8 cellular contexts compared by ENCODE assay signal in the genomic region with DNA sequence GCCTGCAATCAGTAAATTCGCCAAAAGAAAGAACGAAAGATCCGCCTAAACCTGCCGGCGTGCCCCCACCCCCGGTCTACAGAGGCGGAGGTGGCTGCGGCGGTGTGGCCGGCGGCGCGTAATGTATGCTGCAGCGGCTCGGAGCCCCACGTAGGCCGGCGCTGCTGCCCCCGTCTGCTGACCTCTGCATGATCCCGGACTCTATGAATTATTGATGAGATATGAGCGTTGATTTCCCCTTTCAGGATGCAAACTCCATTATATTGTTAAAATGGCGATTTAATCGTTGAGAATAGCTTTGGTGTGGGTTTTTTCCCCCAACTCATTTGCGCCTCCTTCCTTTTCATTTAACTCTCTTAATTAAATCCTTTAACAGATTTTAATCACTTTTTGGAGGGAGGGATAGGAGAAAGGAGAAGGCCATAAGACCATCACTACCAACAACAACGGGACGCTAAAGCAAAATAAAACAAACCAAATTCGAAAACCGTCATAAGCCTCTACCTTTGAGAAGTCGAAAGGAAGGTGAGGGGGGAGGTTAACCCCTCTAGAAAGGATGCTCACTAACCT. TPM values are rescaled to one million over a fixed set of nuclear protein-coding genes. Genes with fewer than 3 reads are reported as not detected.
A peak's percentile ranks its signal among the peaks of the same experiment; 100 is the strongest.
DNase-seq lines count a peak whose midpoint lies in the region; ATAC-seq and TF ChIP-seq lines count a peak whose summit lies in the region.

No MANE protein-coding gene starts in this region.

- H3K4me3 ChIP-seq in CD8-positive, alpha-beta T cell (ENCODE audit: low read depth, low read length), result peak overlapping the region; percentile 81
- H3K4me3 ChIP-seq in Karpas-422 (ENCODE audit: low read length), result peak overlapping the region; percentile 68; the same call in 1 of the 2 replicates

- no peaks in the 10 kb centered on the region for H3K9me3 ChIP-seq in CD8-positive, alpha-beta T cell (ENCODE audit: low read length)
- H3K9me3 ChIP-seq in Karpas-422 (ENCODE audit: low read length), result no peaks in the 10 kb centered on the region

- H3K79me2 ChIP-seq in Karpas-422 (ENCODE audit: low read length), result no peaks in the 10 kb centered on the region

- POLR2A ChIA-PET in CD8-positive, alpha-beta T cell (lab: Charles Lee), result interaction anchor here (1.2 kb wide), 1 partner anchor 129 kb away, joined by 3 read pairs; no protein-coding TSS in a partner anchor
- POLR2A ChIA-PET in MCF 10A (lab: Yijun Ruan, JAX), result interaction anchor here (0.6 kb wide), 1 partner anchor 278 kb away, joined by 3 read pairs; no protein-coding TSS in a partner anchor

- peak in 2 of 7 experiments; percentile 29 to 44 for DNase-seq in CD8-positive, alpha-beta T cell
- no peak for DNase-seq in Karpas-422
- DNase-seq in MCF 10A (ENCODE audit: unreplicated experiment), result no peak
- DNase-seq in neural crest cell (ENCODE audit: low read depth, low spot score), result no peak
- no peak for DNase-seq in NOMO-1 (lab: John Stamatoyannopoulos, UW; ENCODE audit: unreplicated experiment in 2 of 2)
- DNase-seq in ecto neural progenitor cell (ENCODE audit: low spot score), result no peak
- no peak for DNase-seq in chondrocyte (ENCODE audit: low spot score)
- DNase-seq in amniotic stem cell (lab: John Stamatoyannopoulos, UW), result no peak

- no peaks in the 10 kb centered on the region for H3K36me3 ChIP-seq in CD8-positive, alpha-beta T cell (ENCODE audit: insufficient read depth, low read length)
- no peaks in the 10 kb centered on the region for H3K36me3 ChIP-seq in Karpas-422 (ENCODE audit: insufficient read depth, low read length)

- intact Hi-C loops in CD8-positive, alpha-beta T cell (cut with DNase I, micrococcal nuclease), result no loop called here
- intact Hi-C loops in MCF 10A (cut with micrococcal nuclease), result no loop called here

- ATAC-seq in CD8-positive, alpha-beta T cell, result peak; percentile 22

- peaks cover 2% of the 10 kb centered on the region for H3K36me3 Mint-ChIP-seq in CD8-positive, alpha-beta T cell
- H3K36me3 Mint-ChIP-seq in MCF 10A (ENCODE audit: insufficient read depth, unreplicated experiment) (no peaks in the 10 kb centered on the region), neural crest cell (ENCODE audit: low read depth) (peaks cover 9% of the 10 kb centered on the region), chondrocyte (ENCODE audit: low read depth) (no peaks in the 10 kb centered on the region)

- H3K9me2 ChIP-seq in Karpas-422 (replicated peaks; ENCODE audit: insufficient read depth, low read length), result no peaks in the 10 kb centered on the region

- H3K4me1 Mint-ChIP-seq in CD8-positive, alpha-beta T cell (ENCODE audit: low read depth), result peaks cover 30% of the 10 kb centered on the region
- peaks cover 14% of the 10 kb centered on the region for H3K4me1 Mint-ChIP-seq in MCF 10A (ENCODE audit: insufficient read depth, unreplicated experiment)
- peaks cover 22% of the 10 kb centered on the region for H3K4me1 Mint-ChIP-seq in neural crest cell
- H3K4me1 Mint-ChIP-seq in chondrocyte (ENCODE audit: low read depth), result peaks cover 17% of the 10 kb centered on the region

- TF ChIP-seq CTCF in CD8-positive, alpha-beta T cell (IDR thresholded peaks at IDR 0.05), result no peak
- TF ChIP-seq CTCF in MCF 10A (IDR thresholded peaks at IDR 0.05; ENCODE audit: unreplicated experiment), result no peak
- TF ChIP-seq CTCF in neural crest cell (conservative IDR thresholded peaks at IDR 0.05), result no peak
- no peak for TF ChIP-seq CTCF in chondrocyte (IDR thresholded peaks at IDR 0.05)

- H4K20me1 ChIP-seq in Karpas-422 (ENCODE audit: insufficient read depth, low read depth, low read length), result no peaks in the 10 kb centered on the region

- peak overlapping the region; percentile 96 for H3K4me3 Mint-ChIP-seq in CD8-positive, alpha-beta T cell
- H3K4me3 Mint-ChIP-seq in MCF 10A (ENCODE audit: unreplicated experiment) (peak overlapping the region; percentile 89), neural crest cell (peak overlapping the region; percentile 92), chondrocyte (ENCODE audit: unreplicated experiment) (no peak overlapping the region)

- H3K27me3 Mint-ChIP-seq in CD8-positive, alpha-beta T cell (ENCODE audit: low read depth), result peaks cover 83% of the 10 kb centered on the region
- H3K27me3 Mint-ChIP-seq in MCF 10A (ENCODE audit: insufficient read depth, unreplicated experiment) (peaks cover 28% of the 10 kb centered on the region), neural crest cell (ENCODE audit: low read depth) (peaks cover 100% of the 10 kb centered on the region), chondrocyte (ENCODE audit: low read depth) (peaks cover 93% of the 10 kb centered on the region)

- H3K27ac Mint-ChIP-seq in CD8-positive, alpha-beta T cell, result peak overlapping the region; percentile 2
- no peak overlapping the region for H3K27ac Mint-ChIP-seq in MCF 10A (ENCODE audit: low read depth, unreplicated experiment)
- H3K27ac Mint-ChIP-seq in neural crest cell (ENCODE audit: unreplicated experiment), result no peak overlapping the region
- no peak overlapping the region for H3K27ac Mint-ChIP-seq in chondrocyte (ENCODE audit: unreplicated experiment)

- no TSS peak for BruUV-seq in MCF 10A (replicated peaks; lab: Mats Ljungman, UMichigan)

- CTCF ChIA-PET in CD8-positive, alpha-beta T cell (lab: Charles Lee), result interaction anchor here (1.2 to 3.2 kb wide), 5 partner anchors 9 to 287 kb away, joined by 4 to 19 read pairs (median 12); partner anchors contain the start of gene HOXB4
- CTCF ChIA-PET in MCF 10A (lab: Yijun Ruan, JAX), result interaction anchor here (0.5 to 1.2 kb wide), 4 partner anchors 247 to 425 kb away, joined by 3 to 4 read pairs (median 3); no protein-coding TSS in a partner anchor

- H3K9me3 Mint-ChIP-seq in CD8-positive, alpha-beta T cell, result no peaks in the 10 kb centered on the region
- H3K9me3 Mint-ChIP-seq in MCF 10A (ENCODE audit: unreplicated experiment), result no peaks in the 10 kb centered on the region
- H3K9me3 Mint-ChIP-seq in neural crest cell, result no peaks in the 10 kb centered on the region
- no peaks in the 10 kb centered on the region for H3K9me3 Mint-ChIP-seq in chondrocyte (ENCODE audit: low read depth)

- peak overlapping the region; percentile 80 for H3K4me2 ChIP-seq in Karpas-422 (ENCODE audit: low read depth, low read length, poor library complexity, severe bottlenecking)

- H3K27ac ChIP-seq in CD8-positive, alpha-beta T cell (ENCODE audit: low read depth, low read length), result no peak overlapping the region
- H3K27ac ChIP-seq in Karpas-422 (ENCODE audit: low read length), result no peak overlapping the region

- H3K4me1 ChIP-seq in CD8-positive, alpha-beta T cell (ENCODE audit: insufficient read depth, low read length), result peaks cover 29% of the 10 kb centered on the region
- peaks cover 19% of the 10 kb centered on the region for H3K4me1 ChIP-seq in Karpas-422 (ENCODE audit: low read length)

- H3K9ac ChIP-seq in Karpas-422 (ENCODE audit: low read length), result peak overlapping the region; percentile 59

- peaks cover 48% of the 10 kb centered on the region for H3K27me3 ChIP-seq in CD8-positive, alpha-beta T cell (ENCODE audit: insufficient read depth, low read length)
- H3K27me3 ChIP-seq in Karpas-422 (ENCODE audit: low read length), result peaks cover 4% of the 10 kb centered on the region; the same call in 1 of the 2 replicates

- H2AFZ ChIP-seq in Karpas-422 (ENCODE audit: low read length), result peak overlapping the region; percentile 86; the same call in 1 of the 2 replicates

RNA-seq across cellular contexts. Expression of gene HOXB3, which starts 3.6 kb away (rescaled TPM):
- 1 to 10 TPM; 2.3 to 3.2 TPM for total RNA-seq in CD8-positive, alpha-beta T cell
- total RNA-seq in Karpas-422 (2014; rRNA removed; shearing (Covaris generic); ENCODE audit: low replicate concordance), result 0.97 and 6.6 TPM in 2 replicates
- total RNA-seq in MCF 10A (2022) (0.79 and 0.88 TPM in 2 replicates), neural crest cell (21.9 and 22.8 TPM in 2 replicates), chondrocyte (0.18 to 0.57 TPM in 2 of 3 replicates, not detected in the other)

RNA-seq across cellular contexts. Expression of gene HOXB5, which starts 7.1 kb away (rescaled TPM):
- total RNA-seq in CD8-positive, alpha-beta T cell, result not detected
- total RNA-seq in Karpas-422 (2014; rRNA removed; shearing (Covaris generic); ENCODE audit: low replicate concordance), result not detected in 2 replicates
- not detected in 2 replicates for total RNA-seq in MCF 10A (2022)
- total RNA-seq in neural crest cell, result 2.3 and 2.6 TPM in 2 replicates
- total RNA-seq in chondrocyte, result not detected in 3 replicates

RNA-seq across cellular contexts. Expression of gene HOXB4, which starts 8.3 kb away (rescaled TPM):
- total RNA-seq in CD8-positive, alpha-beta T cell, result under 1 TPM; 0.57 to 0.64 TPM
- total RNA-seq in Karpas-422 (2014; rRNA removed; shearing (Covaris generic); ENCODE audit: low replicate concordance), result 4.3 and 6.6 TPM in 2 replicates
- total RNA-seq in MCF 10A (2022) (0.21 and 0.44 TPM in 2 replicates), neural crest cell (4.4 and 5.0 TPM in 2 replicates), chondrocyte (not detected in 3 replicates)

RNA-seq across cellular contexts. Expression of gene HOXB6, which starts 18.3 kb away (rescaled TPM):
- total RNA-seq in CD8-positive, alpha-beta T cell, result under 1 TPM in 1 of 2 experiments, not detected in 1; 0.19 TPM
- total RNA-seq in Karpas-422 (2014; rRNA removed; shearing (Covaris generic); ENCODE audit: low replicate concordance), result 0.48 and 0.65 TPM in 2 replicates
- total RNA-seq in MCF 10A (2022) (0.37 TPM in 1 of 2 replicates, not detected in the other), neural crest cell (9.6 and 11.5 TPM in 2 replicates), chondrocyte (not detected in 3 replicates)

RNA-seq across cellular contexts. Expression of gene HOXB7, which starts 24.4 kb away (rescaled TPM):
- total RNA-seq in CD8-positive, alpha-beta T cell, result under 1 TPM in 1 of 2 experiments, not detected in 1; 0.22 TPM
- total RNA-seq in Karpas-422 (2014; rRNA removed; shearing (Covaris generic); ENCODE audit: low replicate concordance), result 9.7 and 12.1 TPM in 2 replicates
- total RNA-seq in MCF 10A (2022) (not detected in 2 replicates), neural crest cell (8.5 and 11.4 TPM in 2 replicates), chondrocyte (not detected in 3 replicates)
